18 cellular contexts compared by ENCODE assay signal in the genomic region with DNA sequence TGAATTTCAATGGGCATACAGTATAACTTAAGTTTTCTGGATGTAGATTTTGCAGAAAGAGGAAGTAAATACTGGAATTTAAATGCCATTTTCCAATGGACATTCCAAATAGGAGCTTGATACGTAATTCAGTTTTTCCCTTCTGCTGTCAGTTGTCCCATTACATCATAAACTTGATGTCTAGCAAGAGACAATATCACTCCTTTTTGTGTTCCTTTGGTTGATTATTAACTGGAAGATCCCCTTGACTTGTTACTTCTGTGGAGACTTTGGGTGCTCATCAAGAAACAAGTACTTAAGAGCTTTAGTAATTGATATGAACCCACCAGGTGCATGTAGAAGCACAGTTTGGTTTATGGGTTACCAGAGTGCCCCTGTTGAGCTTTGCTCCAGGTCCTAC.
DNase-seq lines count a peak whose midpoint lies in the region; ATAC-seq and TF ChIP-seq lines count a peak whose summit lies in the region.
"Had no signal": no experiment of that assay in that cellular context is flagged by ENCODE, and none has a peak within 500 bp of the region (broad histone marks: within the 10 kb centered on the region; RNA-seq: fewer than 3 reads in every experiment).

No MANE protein-coding gene starts in this region.

- no peaks in the 10 kb centered on the region for H3K4me1 ChIP-seq in effector memory CD4-positive, alpha-beta T cell (ENCODE audit: control insufficient read depth, insufficient read depth, low read length, poor library complexity, severe bottlenecking)
- H3K4me1 ChIP-seq in H9 (ENCODE audit: insufficient read depth, low read length) = peaks cover 4% of the 10 kb centered on the region; the same call in 1 of the 2 replicates
- H3K4me1 ChIP-seq: parathyroid adenoma had no signal

- peak; percentile 24 for DNase-seq in NCI-H510A treated with DMSO at 0.1 percent for 48 hours (lab: John Stamatoyannopoulos, UW)
- DNase-seq in NCI-H510A (lab: John Stamatoyannopoulos, UW) = no peak
- peak; percentile 61 for DNase-seq in NCI-H187 treated with DMSO at 0.1 percent for 48 hours (lab: John Stamatoyannopoulos, UW)
- DNase-seq in effector memory CD4-positive, alpha-beta T cell = no peak
- no peak for DNase-seq in H9
- no peak for DNase-seq in cortex of kidney (lab: John Stamatoyannopoulos, UW)
- DNase-seq: activated CD4-positive, alpha-beta memory T cell treated with anti-CD3 and anti-CD28 coated beads, Interleukin-2, amount 10 ng/mL, durations not matched to agents 7 days and 5 days; amniotic stem cell; kidney glomerular epithelial cell; NCI-H2227 treated with DMSO at 0.1 percent for 48 hours; OCI-M1; SK-N-SH; small intestine; stimulated activated naive CD8-positive, alpha-beta T cell treated with anti-CD3 and anti-CD28 coated beads, Interleukin-15, amount 100 ng/mL, for 72 hours had no signal

- H4K20me1 ChIP-seq in H9 (ENCODE audit: control insufficient read depth, insufficient read depth, insufficient read length) = no peaks in the 10 kb centered on the region

- no peak overlapping the region for H4K91ac ChIP-seq in H9 (ENCODE audit: insufficient read length, low read depth, low read length)

- no peaks in the 10 kb centered on the region for H3K23me2 ChIP-seq in H9 (ENCODE audit: insufficient read length, low read depth, low read length, poor library complexity, severe bottlenecking)

- no peaks in the 10 kb centered on the region for H3K79me2 ChIP-seq in H9 (ENCODE audit: insufficient read depth, low read length)
- H3K79me2 ChIP-seq: parathyroid adenoma had no signal

- H2BK15ac ChIP-seq in H9 (ENCODE audit: low read depth, low read length) = no peak overlapping the region

- no peak overlapping the region for H2BK20ac ChIP-seq in H9 (ENCODE audit: low read depth, low read length, poor library complexity, severe bottlenecking)

- H2AFZ ChIP-seq in H9 (ENCODE audit: low read length) = no peak overlapping the region
- H2AFZ ChIP-seq: parathyroid adenoma had no signal

- H2BK12ac ChIP-seq in H9 (ENCODE audit: insufficient read length, low read depth, low read length) = no peak overlapping the region

- H3K4me3 ChIP-seq in effector memory CD4-positive, alpha-beta T cell (ENCODE audit: insufficient read depth, low read depth, low read length, poor library complexity, severe bottlenecking) = no peak overlapping the region

- no peak overlapping the region for H3K9ac ChIP-seq in H9 (ENCODE audit: extremely low read depth, insufficient read length, low read length)
- H3K9ac ChIP-seq: parathyroid adenoma, SK-N-SH had no signal

- no peaks in the 10 kb centered on the region for H3K36me3 Mint-ChIP-seq in H9 (ENCODE audit: insufficient read depth in 1 of 3, low read depth in 3 of 3)

- H3K4ac ChIP-seq in H9 (ENCODE audit: low read depth, low read length) = no peak overlapping the region

- H3K27me3 ChIP-seq in effector memory CD4-positive, alpha-beta T cell (replicated peaks; ENCODE audit: control insufficient read depth, insufficient read depth, low read length, poor library complexity, severe bottlenecking) = no peaks in the 10 kb centered on the region
- no peaks in the 10 kb centered on the region for H3K27me3 ChIP-seq in H9 (ENCODE audit: insufficient read depth, low read length)

- H3K9me3 Mint-ChIP-seq in H9 = no peaks in the 10 kb centered on the region
- H3K9me3 Mint-ChIP-seq: activated CD4-positive, alpha-beta memory T cell treated with anti-CD3 and anti-CD28 coated beads, Interleukin-2, amount 10 ng/mL, durations not matched to agents 7 days and 5 days; activated T-helper 2 cell treated with anti-CD3 and anti-CD28 coated beads, Interferon-gamma antibody, Interleukin-2, Interleukin-4, amounts not matched to agents 10 μg/mL and 5 μg/mL and 100 μg/mL, durations not matched to agents 14 hours and 24 hours and 36 hours; stimulated activated naive CD8-positive, alpha-beta T cell treated with anti-CD3 and anti-CD28 coated beads, Interleukin-15, amount 100 ng/mL, for 72 hours had no signal

- TF ChIP-seq CTCF in H9 (conservative IDR thresholded peaks at IDR 0.05) = no peak

- no peak overlapping the region for H3K4me3 Mint-ChIP-seq in H9
- H3K4me3 Mint-ChIP-seq: activated CD4-positive, alpha-beta memory T cell treated with anti-CD3 and anti-CD28 coated beads, Interleukin-2, amount 10 ng/mL, durations not matched to agents 7 days and 5 days; stimulated activated naive CD8-positive, alpha-beta T cell treated with anti-CD3 and anti-CD28 coated beads, Interleukin-15, amount 100 ng/mL, for 72 hours had no signal

- no peak overlapping the region for H3K4me2 ChIP-seq in H9 (ENCODE audit: insufficient read depth, insufficient read length, low read length)
- H3K4me2 ChIP-seq: SK-N-SH had no signal

- H3T11ph ChIP-seq in H9 (ENCODE audit: low read length) = no peak overlapping the region

- no peak overlapping the region for H4K8ac ChIP-seq in H9 (replicated peaks; ENCODE audit: insufficient read length, low read depth, low read length)

- H4K5ac ChIP-seq in H9 (ENCODE audit: insufficient read length, low read depth, low read length) = no peak overlapping the region

- no peak overlapping the region for H3K56ac ChIP-seq in H9 (ENCODE audit: insufficient read length, low read depth, low read length)

- no peak overlapping the region for H3K23ac ChIP-seq in H9 (ENCODE audit: insufficient read length, low read depth, low read length)

- no peak overlapping the region for H3K18ac ChIP-seq in H9 (ENCODE audit: insufficient read length, low read depth, low read length)

- WGBS in H9 (ENCODE audit: extremely low coverage, insufficient read length, low lambda C conversion rate) = no CpG with 5 or more reads among the region's 1 CpG

- no peaks in the 10 kb centered on the region for H3K79me1 ChIP-seq in H9 (ENCODE audit: insufficient read depth, low read depth, low read length, poor library complexity, severe bottlenecking)

- no peak overlapping the region for H3K14ac ChIP-seq in H9 (ENCODE audit: insufficient read depth, low read length)

- H3K27me3 Mint-ChIP-seq in H9 (ENCODE audit: low read depth) = no peaks in the 10 kb centered on the region
- H3K27me3 Mint-ChIP-seq: activated CD4-positive, alpha-beta memory T cell treated with anti-CD3 and anti-CD28 coated beads, Interleukin-2, amount 10 ng/mL, durations not matched to agents 7 days and 5 days; stimulated activated naive CD8-positive, alpha-beta T cell treated with anti-CD3 and anti-CD28 coated beads, Interleukin-15, amount 100 ng/mL, for 72 hours had no signal

- ATAC-seq in HG02798 (IDR thresholded peaks at IDR 0.05; ENCODE audit: poor library complexity, unreplicated experiment) (peak; percentile 64), GM21529 (IDR thresholded peaks at IDR 0.05; ENCODE audit: unreplicated experiment) (no peak)
- ATAC-seq: stimulated activated naive CD8-positive, alpha-beta T cell treated with anti-CD3 and anti-CD28 coated beads, Interleukin-15, amount 100 ng/mL, for 72 hours had no signal

- H3K9me3 ChIP-seq in effector memory CD4-positive, alpha-beta T cell (ENCODE audit: control insufficient read depth, low read length) = no peaks in the 10 kb centered on the region
- H3K9me3 ChIP-seq in H9 (ENCODE audit: control insufficient read depth, low read depth, low read length) = no peaks in the 10 kb centered on the region
- H3K9me3 ChIP-seq: SK-N-SH had no signal

- no peak overlapping the region for H2AK5ac ChIP-seq in H9 (ENCODE audit: insufficient read length, low read length)

- peaks cover 19 to 29% of the 10 kb centered on the region in 2 experiments for H3K4me1 Mint-ChIP-seq in H9

- no peak overlapping the region for H2BK120ac ChIP-seq in H9 (ENCODE audit: low read depth, low read length, poor library complexity, severe bottlenecking)

- no peak overlapping the region for H3K27ac Mint-ChIP-seq in H9
- H3K27ac Mint-ChIP-seq: activated CD4-positive, alpha-beta memory T cell treated with anti-CD3 and anti-CD28 coated beads, Interleukin-2, amount 10 ng/mL, durations not matched to agents 7 days and 5 days; activated T-helper 2 cell treated with anti-CD3 and anti-CD28 coated beads, Interferon-gamma antibody, Interleukin-2, Interleukin-4, amounts not matched to agents 10 μg/mL and 5 μg/mL and 100 μg/mL, durations not matched to agents 14 hours and 24 hours and 36 hours; stimulated activated naive CD8-positive, alpha-beta T cell treated with anti-CD3 and anti-CD28 coated beads, Interleukin-15, amount 100 ng/mL, for 72 hours had no signal

- no peaks in the 10 kb centered on the region for H3K36me3 ChIP-seq in effector memory CD4-positive, alpha-beta T cell (ENCODE audit: control insufficient read depth, insufficient read depth, low read length)

- no peak overlapping the region for H2BK5ac ChIP-seq in H9 (ENCODE audit: insufficient read length, low read length)

- H3K27ac ChIP-seq in effector memory CD4-positive, alpha-beta T cell (ENCODE audit: insufficient read depth, low read length, poor library complexity, severe bottlenecking) = no peak overlapping the region
- no peak overlapping the region for H3K27ac ChIP-seq in H9 (ENCODE audit: insufficient read length, low read depth, low read length)
- H3K27ac ChIP-seq: parathyroid adenoma had no signal

Comparison
In these comparisons a context has a peak if more than half of its experiments do, and no peak if none do; other contexts are left out.
1. DNase-seq: peak in NCI-H510A treated with DMSO at 0.1 percent for 48 hours (single experiment) and NCI-H187 treated with DMSO at 0.1 percent for 48 hours (single experiment); none in NCI-H510A (single experiment), effector memory CD4-positive, alpha-beta T cell (0 of 3), H9 (single experiment) and cortex of kidney (single experiment).